In the genomic region with DNA sequence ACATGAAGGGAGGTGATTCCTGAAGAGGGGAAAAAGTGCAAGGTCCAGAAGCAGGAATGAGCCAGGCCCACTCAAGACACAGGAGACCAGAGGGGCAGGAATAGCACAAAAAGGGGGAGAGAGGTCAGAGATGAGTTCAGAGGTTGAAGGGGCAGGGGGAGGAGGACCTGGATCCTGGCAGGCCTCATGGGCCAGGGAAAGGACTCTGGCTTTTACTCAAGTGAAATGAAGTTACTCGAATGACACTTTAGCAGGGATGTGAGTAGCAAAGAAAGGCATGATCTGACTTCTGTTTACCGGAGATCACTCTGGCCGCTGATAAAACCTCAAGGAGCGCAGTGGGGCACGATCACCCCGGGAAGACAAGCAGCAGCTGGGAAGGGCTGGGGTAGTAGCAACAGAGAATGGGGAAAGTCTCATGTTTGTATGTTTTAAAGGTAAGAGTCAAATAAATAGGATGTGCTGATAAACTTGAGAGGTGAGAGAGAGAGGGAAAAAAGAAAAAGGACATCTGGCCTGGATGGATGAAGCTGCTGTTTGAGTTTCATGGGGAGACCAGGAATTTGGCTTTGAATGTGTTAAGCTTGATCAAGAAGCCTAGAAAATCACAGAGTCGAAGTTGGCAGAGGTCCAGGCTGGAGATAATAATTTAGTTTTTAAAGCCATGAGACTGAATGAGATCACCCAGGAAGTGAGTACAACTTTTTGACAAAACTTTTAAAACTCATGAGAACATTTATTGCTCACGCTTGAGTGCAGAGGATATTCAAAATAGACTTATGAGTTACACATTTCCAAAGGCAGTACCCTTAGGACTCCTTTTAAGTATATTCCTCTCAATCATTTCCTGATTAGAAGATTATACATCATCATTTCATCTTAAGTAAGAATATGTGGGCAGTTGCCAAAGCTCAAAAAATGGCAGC, we compare ENCODE assay signal across 8 cellular contexts.
DNase-seq lines count a peak whose midpoint lies in the region; ATAC-seq and TF ChIP-seq lines count a peak whose summit lies in the region.

No MANE protein-coding gene starts in this region.

- CTCF ChIA-PET in HEK293T (lab: Yijun Ruan, JAX): interaction anchor here (1.2 kb wide), 1 partner anchor 10 kb away, joined by 5 read pairs; no protein-coding TSS in a partner anchor

- H3K27ac Mint-ChIP-seq in activated naive CD4-positive, alpha-beta T cell treated with anti-CD3 and anti-CD28 coated beads, Interleukin-2, amount 50 U/mL, for 72 hours: peak overlapping the region in 1 of 2 donors; percentile 10

- POLR2A ChIA-PET in HEK293T (lab: Yijun Ruan, JAX): interaction anchor here (0.6 to 1.2 kb wide), 2 partner anchors 35 to 1848 kb away, joined by 3 read pairs; no protein-coding TSS in a partner anchor

- no peaks in the 10 kb centered on the region for H3K36me3 Mint-ChIP-seq in activated naive CD4-positive, alpha-beta T cell treated with anti-CD3 and anti-CD28 coated beads, Interleukin-2, amount 50 U/mL, for 72 hours

- H3K9me3 Mint-ChIP-seq in activated naive CD4-positive, alpha-beta T cell treated with anti-CD3 and anti-CD28 coated beads, Interleukin-2, amount 50 U/mL, for 72 hours: no peaks in the 10 kb centered on the region

- ATAC-seq in activated naive CD4-positive, alpha-beta T cell treated with anti-CD3 and anti-CD28 coated beads, Interleukin-2, amount 50 U/mL, for 72 hours: peak; percentile 82 to 84

- peak; percentile 21 for DNase-seq in activated naive CD4-positive, alpha-beta T cell treated with Interleukin-2 at 50 U/mL for 16 hours
- no peak for DNase-seq in activated naive CD4-positive, alpha-beta T cell (lab: John Stamatoyannopoulos, UW)
- peak in 1 of 2 donors; percentile 38 for DNase-seq in activated naive CD4-positive, alpha-beta T cell treated with anti-CD3 and anti-CD28 coated beads, Interleukin-2, amount 50 U/mL, for 72 hours (ENCODE audit: low spot score in 2 of 2)
- DNase-seq in kidney tubule cell (ENCODE audit: low spot score) (peak; percentile 97), stromal cell of bone marrow (ENCODE audit: low read depth) (peak; percentile 81), HEK293T (ENCODE audit: extremely low spot score) (no peak), UCSD-AML1 (lab: John Stamatoyannopoulos, UW; ENCODE audit: unreplicated experiment) (no peak), SIG-M5 treated with dmso at 0.1 percent for 504 hours (lab: John Stamatoyannopoulos, UW; ENCODE audit: unreplicated experiment) (no peak)

TF ChIP-seq in HEK293T, 16 proteins besides CTCF, POLR2A, EP300 and RAD21:
- TF ChIP-seq SP1 (IDR thresholded peaks at IDR 0.05) (no peak), ELF4 (IDR thresholded peaks at IDR 0.05) (no peak), TARDBP (IDR thresholded peaks at IDR 0.05) (no peak), NFRKB (IDR thresholded peaks at IDR 0.05) (no peak), CTBP1 (IDR thresholded peaks at IDR 0.05; ENCODE audit: borderline replicate concordance) (no peak), ARNT (IDR thresholded peaks at IDR 0.05) (no peak), L3MBTL2 (conservative IDR thresholded peaks at IDR 0.05) (no peak), FOXA1 (IDR thresholded peaks at IDR 0.05) (no peak), HDGF (IDR thresholded peaks at IDR 0.05; ENCODE audit: borderline replicate concordance) (no peak), FOXM1 (IDR thresholded peaks at IDR 0.05; ENCODE audit: borderline replicate concordance) (no peak), FOXK2 (IDR thresholded peaks at IDR 0.05) (no peak), PKNOX1 (IDR thresholded peaks at IDR 0.05) (no peak), ZNF384 (IDR thresholded peaks at IDR 0.05) (no peak), BHLHE40 (IDR thresholded peaks at IDR 0.05; ENCODE audit: borderline replicate concordance) (no peak), SUZ12 (IDR thresholded peaks at IDR 0.05) (no peak), LEF1 (IDR thresholded peaks at IDR 0.05; ENCODE audit: borderline replicate concordance) (no peak)

Comparison
In these comparisons a context has a peak if more than half of its experiments do, and no peak if none do; other contexts are left out.
1. DNase-seq: peak in activated naive CD4-positive, alpha-beta T cell treated with Interleukin-2 at 50 U/mL for 16 hours (single experiment), kidney tubule cell (single experiment) and stromal cell of bone marrow (single experiment); none in activated naive CD4-positive, alpha-beta T cell (0 of 4), HEK293T (single experiment), UCSD-AML1 (single experiment) and SIG-M5 treated with dmso at 0.1 percent for 504 hours (single experiment).